In genomic region chr2:53970095-53970897, GRCh38 we compare ENCODE assay signal across 8 cellular contexts. TPM values are rescaled to one million over a fixed set of nuclear protein-coding genes. Genes with fewer than 3 reads are reported as not detected.
DNase-seq lines count a peak whose midpoint lies in the region; ATAC-seq, FAIRE-seq and TF ChIP-seq lines count a peak whose summit lies in the region.

No MANE protein-coding gene starts in this region.

- peak overlapping the region; percentile 83 for H3K27ac Mint-ChIP-seq in T-helper 1 cell treated with Interleukin-12 subunit alpha and Interleukin-12 subunit beta and Interleukin-4 antibody, amounts not matched to agents 30 μg/mL and 1 μg/mL, for 36 hours

- H3K9ac ChIP-seq in kidney (ENCODE audit: low read length in 2 of 2) = peak overlapping the region; percentile 84 to 89

- peaks cover 29% of the 10 kb centered on the region for H3K36me3 Mint-ChIP-seq in T-helper 1 cell treated with Interleukin-12 subunit alpha and Interleukin-12 subunit beta and Interleukin-4 antibody, amounts not matched to agents 30 μg/mL and 1 μg/mL, for 36 hours (ENCODE audit: low read depth)

- TF ChIP-seq CTCF in kidney (IDR thresholded peaks at IDR 0.05; ENCODE audit: borderline replicate concordance, extremely low read depth, insufficient read depth) = no peak

- no peaks in the 10 kb centered on the region for H3K9me3 ChIP-seq in kidney (ENCODE audit: control insufficient read depth in 1 of 2, low read length in 2 of 2)

- H3K4me1 Mint-ChIP-seq in T-helper 1 cell treated with Interleukin-12 subunit alpha and Interleukin-12 subunit beta and Interleukin-4 antibody, amounts not matched to agents 30 μg/mL and 1 μg/mL, for 36 hours (ENCODE audit: low read depth) = peaks cover 29% of the 10 kb centered on the region

- H3K4me3 Mint-ChIP-seq in T-helper 1 cell treated with Interleukin-12 subunit alpha and Interleukin-12 subunit beta and Interleukin-4 antibody, amounts not matched to agents 30 μg/mL and 1 μg/mL, for 36 hours = peak overlapping the region; percentile 96

- H3K9me3 Mint-ChIP-seq in T-helper 1 cell treated with Interleukin-12 subunit alpha and Interleukin-12 subunit beta and Interleukin-4 antibody, amounts not matched to agents 30 μg/mL and 1 μg/mL, for 36 hours = no peaks in the 10 kb centered on the region

- H3K36me3 ChIP-seq in kidney (ENCODE audit: control insufficient read depth in 1 of 2, insufficient read depth in 2 of 2, low read length in 2 of 2) = peaks cover 0 to 3% of the 10 kb centered on the region in 2 donors

- H3K4me1 ChIP-seq in kidney (ENCODE audit: control insufficient read depth in 1 of 2, insufficient read depth in 1 of 2, low read depth in 1 of 2, low read length in 2 of 2) = peaks cover 0 to 6% of the 10 kb centered on the region in 2 donors

- FAIRE-seq in kidney (lab: Jason Lieb, UNC) = no peak

- peak; percentile 28 for ATAC-seq in GM21515 (IDR thresholded peaks at IDR 0.05; ENCODE audit: unreplicated experiment)

- no peaks in the 10 kb centered on the region for H3K27me3 Mint-ChIP-seq in T-helper 1 cell treated with Interleukin-12 subunit alpha and Interleukin-12 subunit beta and Interleukin-4 antibody, amounts not matched to agents 30 μg/mL and 1 μg/mL, for 36 hours (ENCODE audit: low read depth)

- DNase-seq in GDM1 (lab: John Stamatoyannopoulos, UW) (peak; percentile 32), HS-27A (ENCODE audit: low read depth) (peak; percentile 17), kidney (peak; percentile 87), NCI-H2029 treated with DMSO at 0.1 percent for 48 hours (lab: John Stamatoyannopoulos, UW) (no peak)
- DNase-seq in central memory CD4-positive, alpha-beta T cell = peak; percentile 19
- peak; percentile 8 for DNase-seq in stimulated activated CD4-positive, alpha-beta T cell treated with anti-CD3 and anti-CD28 coated beads, Interleukin-1b, Interleukin-23, amount 100 ng/mL, for 48 hours

- intact Hi-C loops in kidney (cut with DNase I) = no loop called here

- H3K4me3 ChIP-seq in kidney (ENCODE audit: low read length in 2 of 2) = peak overlapping the region; percentile 89 to 94

- peak overlapping the region; percentile 88 to 91 for H3K27ac ChIP-seq in kidney (ENCODE audit: low read depth in 2 of 2, low read length in 2 of 2)

RNA-seq across cellular contexts. Expression of gene PSME4, which starts 0.5 kb away (rescaled TPM):
- total RNA-seq in kidney = 41.7 TPM
- polyA plus RNA-seq in kidney (ENCODE audit: insufficient read depth, low read depth, low replicate concordance) = 23.4 TPM
